In the genomic region with DNA sequence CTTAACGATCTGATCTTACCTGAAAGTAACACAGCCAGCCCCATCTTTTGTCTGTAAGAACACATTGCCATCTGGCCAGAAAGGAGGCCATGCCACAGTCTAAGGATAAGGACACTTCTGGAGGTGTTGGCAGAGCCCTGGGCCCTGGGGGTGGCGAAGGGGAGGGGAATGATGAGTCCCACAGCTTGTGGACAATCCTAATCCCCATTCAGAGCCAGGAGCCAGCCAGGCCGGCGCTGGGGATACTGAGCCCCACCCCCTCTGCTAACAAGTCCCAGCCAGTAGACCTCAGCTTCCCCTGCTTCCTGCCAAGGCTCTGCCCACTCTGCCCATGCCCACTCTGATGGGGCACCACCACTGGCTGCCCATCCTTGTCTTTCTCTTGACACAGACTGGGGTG, we compare ENCODE assay signal across 18 cellular contexts.
DNase-seq lines count a peak whose midpoint lies in the region; ATAC-seq and TF ChIP-seq lines count a peak whose summit lies in the region.
"Had no signal": no experiment of that assay in that cellular context is flagged by ENCODE, and none has a peak within 500 bp of the region (broad histone marks: within the 10 kb centered on the region; RNA-seq: fewer than 3 reads in every experiment).

No MANE protein-coding gene starts in this region.

- ATAC-seq in activated CD8-positive, alpha-beta memory T cell treated with anti-CD3 and anti-CD28 coated beads, Interleukin-2, amount 10 ng/mL, durations not matched to agents 7 days and 5 days = no peak
- ATAC-seq in GM19452 (IDR thresholded peaks at IDR 0.05; ENCODE audit: unreplicated experiment) = no peak
- ATAC-seq: PC-3 had no signal

- CTCF ChIA-PET in activated CD8-positive, alpha-beta memory T cell treated with anti-CD3 and anti-CD28 coated beads, Interleukin-2, amount 10 ng/mL, durations not matched to agents 7 days and 5 days (lab: Charles Lee) = interaction anchor here (1.5 kb wide), 1 partner anchor 131 kb away, joined by 4 read pairs; no protein-coding TSS in a partner anchor

- no peak overlapping the region for H2BK15ac ChIP-seq in mesenchymal stem cell (ENCODE audit: low read depth, poor library complexity, severe bottlenecking)

- no peak for TF ChIP-seq CTCF in GM10266 (IDR thresholded peaks at IDR 0.05; ENCODE audit: control insufficient read depth, insufficient read depth, low read depth, missing control alignments)

- H3K79me1 ChIP-seq in mesenchymal stem cell (replicated peaks; ENCODE audit: low read length, poor library complexity, severe bottlenecking) = peaks cover 42% of the 10 kb centered on the region

- H3K27ac ChIP-seq in BLaER1 (peak overlapping the region; percentile 41), mesenchymal stem cell (ENCODE audit: low read length, poor library complexity, severe bottlenecking) (no peak overlapping the region)
- H3K27ac ChIP-seq: SK-N-MC had no signal

- peaks cover 15% of the 10 kb centered on the region; the same call in 1 of the 2 replicates for H3K36me3 ChIP-seq in BLaER1
- peaks cover 13% of the 10 kb centered on the region for H3K36me3 ChIP-seq in MG63
- peaks cover 10 to 17% of the 10 kb centered on the region in 2 experiments for H3K36me3 ChIP-seq in mesenchymal stem cell (ENCODE audit: control insufficient read depth in 1 of 2, insufficient read depth in 2 of 2, low read depth in 1 of 2, low read length in 2 of 2)
- H3K36me3 ChIP-seq: HAP-1 had no signal

- no peak overlapping the region for H3K4ac ChIP-seq in mesenchymal stem cell (ENCODE audit: low read depth in 1 of 2, low read length in 2 of 2)

- H3K23ac ChIP-seq in mesenchymal stem cell (ENCODE audit: low read length in 2 of 2) = no peak overlapping the region

- no peak overlapping the region for H2AK5ac ChIP-seq in mesenchymal stem cell (ENCODE audit: low read length, severe bottlenecking)

- no peak overlapping the region for H2BK12ac ChIP-seq in mesenchymal stem cell (ENCODE audit: low read length in 2 of 2)

- peak; percentile 76 for DNase-seq in MG63
- DNase-seq in NCI-H69 (lab: John Stamatoyannopoulos, UW) = peak; percentile 83
- no peak for DNase-seq in mesenchymal stem cell
- DNase-seq in DMS79 treated with DMSO at 0.1 percent for 48 hours (lab: John Stamatoyannopoulos, UW) = no peak
- no peak for DNase-seq in activated CD8-positive, alpha-beta memory T cell treated with anti-CD3 and anti-CD28 coated beads, Interleukin-2, amount 10 ng/mL, durations not matched to agents 7 days and 5 days
- DNase-seq in GM10266 (ENCODE audit: extremely low spot score) = no peak
- DNase-seq: CD4-positive, alpha-beta memory T cell; DMS 273 treated with DMSO at 0.1 percent for 48 hours; Kasumi-1; MV-4-11; NCI-H1436 treated with DMSO at 0.1 percent for 48 hours; NCI-H510A treated with DMSO at 0.1 percent for 48 hours; PC-3; T-helper 1 cell had no signal

- H3K4me1 Mint-ChIP-seq in activated CD8-positive, alpha-beta memory T cell treated with anti-CD3 and anti-CD28 coated beads, Interleukin-2, amount 10 ng/mL, durations not matched to agents 7 days and 5 days = no peaks in the 10 kb centered on the region
- H3K4me1 Mint-ChIP-seq: CD4-positive, alpha-beta memory T cell had no signal

- H4K20me1 ChIP-seq in BLaER1 = peaks cover 90% of the 10 kb centered on the region

- WGBS in mesenchymal stem cell = 69% methylated on average over 4 of the region's 4 CpGs

- H3K14ac ChIP-seq in mesenchymal stem cell (ENCODE audit: low read length in 2 of 2) = no peak overlapping the region

- no peak overlapping the region for H3K27ac Mint-ChIP-seq in activated CD8-positive, alpha-beta memory T cell treated with anti-CD3 and anti-CD28 coated beads, Interleukin-2, amount 10 ng/mL, durations not matched to agents 7 days and 5 days
- H3K27ac Mint-ChIP-seq: CD4-positive, alpha-beta memory T cell had no signal

- H3K27me3 ChIP-seq in BLaER1 = no peaks in the 10 kb centered on the region
- H3K27me3 ChIP-seq in MG63 = no peaks in the 10 kb centered on the region
- no peaks in the 10 kb centered on the region for H3K27me3 ChIP-seq in mesenchymal stem cell (ENCODE audit: control insufficient read depth in 1 of 2, insufficient read depth in 1 of 2, low read length in 2 of 2)

- H3K4me3 Mint-ChIP-seq in activated CD8-positive, alpha-beta memory T cell treated with anti-CD3 and anti-CD28 coated beads, Interleukin-2, amount 10 ng/mL, durations not matched to agents 7 days and 5 days = no peak overlapping the region
- H3K4me3 Mint-ChIP-seq: CD4-positive, alpha-beta memory T cell had no signal

- no peak overlapping the region for H2AFZ ChIP-seq in mesenchymal stem cell (ENCODE audit: low read depth, low read length)

- peaks cover 6% of the 10 kb centered on the region for H3K27me3 Mint-ChIP-seq in activated CD8-positive, alpha-beta memory T cell treated with anti-CD3 and anti-CD28 coated beads, Interleukin-2, amount 10 ng/mL, durations not matched to agents 7 days and 5 days

- H3K36me3 Mint-ChIP-seq in activated CD8-positive, alpha-beta memory T cell treated with anti-CD3 and anti-CD28 coated beads, Interleukin-2, amount 10 ng/mL, durations not matched to agents 7 days and 5 days = no peaks in the 10 kb centered on the region
- H3K36me3 Mint-ChIP-seq: CD4-positive, alpha-beta memory T cell had no signal

- no peaks in the 10 kb centered on the region for H3K9me3 Mint-ChIP-seq in activated CD8-positive, alpha-beta memory T cell treated with anti-CD3 and anti-CD28 coated beads, Interleukin-2, amount 10 ng/mL, durations not matched to agents 7 days and 5 days (ENCODE audit: low read depth)

- peak overlapping the region; percentile 23 for H4K91ac ChIP-seq in mesenchymal stem cell (ENCODE audit: low read length)

- H3K18ac ChIP-seq in mesenchymal stem cell (ENCODE audit: low read depth in 1 of 2, low read length in 2 of 2) = peak overlapping the region in 1 of 2 experiments; percentile 32

- no peaks in the 10 kb centered on the region for H3K9me3 ChIP-seq in BLaER1
- H3K9me3 ChIP-seq in MG63 = no peaks in the 10 kb centered on the region
- no peaks in the 10 kb centered on the region for H3K9me3 ChIP-seq in mesenchymal stem cell (ENCODE audit: control insufficient read depth, low read length)
- H3K9me3 ChIP-seq: HAP-1 had no signal

- H3K4me3 ChIP-seq in BLaER1 (no peak overlapping the region), MG63 (no peak overlapping the region), mesenchymal stem cell (ENCODE audit: insufficient read depth in 1 of 2, low read depth in 1 of 2, low read length in 2 of 2) (no peak overlapping the region)
- H3K4me3 ChIP-seq: HAP-1, SK-N-MC had no signal

- no peak overlapping the region for H4K8ac ChIP-seq in mesenchymal stem cell (ENCODE audit: low read length)

- no peak overlapping the region for H2BK120ac ChIP-seq in mesenchymal stem cell (ENCODE audit: low read depth, low read length)

- H3K4me2 ChIP-seq in BLaER1 = peak overlapping the region; percentile 75
- no peak overlapping the region for H3K4me2 ChIP-seq in mesenchymal stem cell (ENCODE audit: low read length, poor library complexity, severe bottlenecking)

- H3K4me1 ChIP-seq in BLaER1 (peaks cover 34% of the 10 kb centered on the region), mesenchymal stem cell (ENCODE audit: control insufficient read depth, insufficient read depth, low read depth, low read length) (peaks cover 10% of the 10 kb centered on the region)
- H3K4me1 ChIP-seq: HAP-1 had no signal

- H3K9ac ChIP-seq in BLaER1 = no peak overlapping the region
- H3K9ac ChIP-seq in mesenchymal stem cell (ENCODE audit: low read length) = no peak overlapping the region

- no peak overlapping the region for H2BK5ac ChIP-seq in mesenchymal stem cell (ENCODE audit: low read depth, low read length, poor library complexity, severe bottlenecking)

Comparison
In these comparisons a context has a peak if more than half of its experiments do, and no peak if none do; other contexts are left out.
1. DNase-seq: peak in MG63 (single experiment) and NCI-H69 (single experiment); none in mesenchymal stem cell (single experiment), DMS79 treated with DMSO at 0.1 percent for 48 hours (single experiment), activated CD8-positive, alpha-beta memory T cell treated with anti-CD3 and anti-CD28 coated beads, Interleukin-2, amount 10 ng/mL, durations not matched to agents 7 days and 5 days (single experiment) and GM10266 (single experiment).